Comparison of ENCODE assay signal across 1 cellular context in the genomic region with DNA sequence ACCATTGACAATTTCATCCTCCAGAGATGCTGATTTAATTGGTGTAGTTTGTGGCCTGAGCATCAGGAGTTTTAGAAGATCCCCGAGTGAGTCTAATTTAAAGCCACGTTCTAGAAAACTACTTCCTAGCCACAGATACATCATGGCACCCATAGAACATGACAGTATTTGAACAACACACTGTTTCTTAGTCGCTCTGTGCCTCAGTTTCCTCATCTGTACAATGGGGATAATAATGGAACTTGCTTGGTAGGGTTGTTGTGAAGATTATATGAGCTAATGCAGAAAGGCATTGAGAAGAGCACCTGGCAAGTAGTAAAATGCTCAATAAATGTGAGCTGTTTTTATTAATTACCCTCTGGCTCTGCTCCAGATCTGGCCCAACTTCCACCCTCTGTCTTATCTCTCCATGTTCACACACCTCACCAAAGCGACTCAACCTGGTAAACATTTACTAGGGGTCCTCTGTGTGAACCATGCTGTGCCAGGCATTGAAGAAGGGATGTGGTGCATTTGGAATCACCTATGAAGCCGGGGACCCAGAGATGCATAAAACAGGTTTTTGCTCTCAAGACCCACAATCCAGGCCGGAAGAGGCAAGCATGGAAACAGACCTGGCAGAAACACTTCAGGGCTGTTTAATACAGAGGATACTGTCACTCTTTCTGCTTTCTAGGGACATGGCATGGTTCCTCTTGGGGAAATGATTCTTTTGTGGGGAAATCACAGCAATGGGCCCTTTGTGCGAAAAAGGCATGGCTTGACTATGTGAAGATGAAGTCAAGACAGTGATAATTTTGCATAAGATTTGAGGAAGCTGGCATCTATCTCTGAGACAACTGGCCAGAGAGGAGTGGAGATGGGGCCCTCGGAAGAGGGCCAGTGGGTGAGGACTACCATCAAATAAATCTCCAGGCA.
A peak's percentile ranks its signal among the peaks of the same experiment; 100 is the strongest.
TF ChIP-seq lines count a peak whose summit lies in the region.

No MANE protein-coding gene starts in this region.

TF ChIP-seq in HepG2, 621 proteins besides CTCF, POLR2A, EP300 and RAD21 (continued from another document and continues in another):
- peak; percentile 62; the same call in 1 of the 2 replicates for TF ChIP-seq ZMYM3 (CRISPR knock-in tag; IDR thresholded peaks at IDR 0.05)
- TF ChIP-seq KMT2A (CRISPR knock-in tag; IDR thresholded peaks at IDR 0.05), result 0 out of 2 replicates have a peak, but pooled peaks have one; percentile 2
- TF ChIP-seq RARG (CRISPR knock-in tag; IDR thresholded peaks at IDR 0.05; ENCODE audit: low read depth), result no peak
- TF ChIP-seq, protein P1, sequence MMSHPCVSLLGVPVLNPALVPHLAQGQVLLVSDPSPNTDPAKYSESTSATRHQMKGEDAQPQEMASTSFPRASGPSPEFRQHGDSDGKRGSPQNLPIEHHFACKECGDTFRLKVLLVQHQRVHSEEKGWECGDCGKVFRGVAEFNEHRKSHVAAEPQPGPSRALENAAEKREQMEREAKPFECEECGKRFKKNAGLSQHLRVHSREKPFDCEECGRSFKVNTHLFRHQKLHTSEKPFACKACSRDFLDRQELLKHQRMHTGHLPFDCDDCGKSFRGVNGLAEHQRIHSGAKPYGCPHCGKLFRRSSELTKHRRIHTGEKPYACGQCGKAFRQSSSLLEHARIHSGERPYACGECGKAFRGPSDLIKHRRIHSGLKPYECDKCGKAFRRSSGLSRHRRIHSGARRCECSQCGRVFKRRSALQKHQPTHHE (CRISPR knock-in tag; IDR thresholded peaks at IDR 0.05; ENCODE audit: borderline replicate concordance), result no peak
- no peak for TF ChIP-seq POGZ (CRISPR knock-in tag; IDR thresholded peaks at IDR 0.05)
- TF ChIP-seq, protein P2, sequence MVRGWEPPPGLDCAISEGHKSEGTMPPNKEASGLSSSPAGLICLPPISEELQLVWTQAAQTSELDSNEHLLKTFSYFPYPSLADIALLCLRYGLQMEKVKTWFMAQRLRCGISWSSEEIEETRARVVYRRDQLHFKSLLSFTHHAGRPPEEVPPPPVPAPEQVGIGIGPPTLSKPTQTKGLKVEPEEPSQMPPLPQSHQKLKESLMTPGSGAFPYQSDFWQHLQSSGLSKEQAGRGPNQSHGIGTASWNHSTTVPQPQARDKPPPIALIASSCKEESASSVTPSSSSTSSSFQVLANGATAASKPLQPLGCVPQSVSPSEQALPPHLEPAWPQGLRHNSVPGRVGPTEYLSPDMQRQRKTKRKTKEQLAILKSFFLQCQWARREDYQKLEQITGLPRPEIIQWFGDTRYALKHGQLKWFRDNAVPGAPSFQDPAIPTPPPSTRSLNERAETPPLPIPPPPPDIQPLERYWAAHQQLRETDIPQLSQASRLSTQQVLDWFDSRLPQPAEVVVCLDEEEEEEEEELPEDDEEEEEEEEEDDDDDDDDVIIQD (CRISPR knock-in tag; IDR thresholded peaks at IDR 0.05; ENCODE audit: low read depth), result no peak
- TF ChIP-seq, protein P3, sequence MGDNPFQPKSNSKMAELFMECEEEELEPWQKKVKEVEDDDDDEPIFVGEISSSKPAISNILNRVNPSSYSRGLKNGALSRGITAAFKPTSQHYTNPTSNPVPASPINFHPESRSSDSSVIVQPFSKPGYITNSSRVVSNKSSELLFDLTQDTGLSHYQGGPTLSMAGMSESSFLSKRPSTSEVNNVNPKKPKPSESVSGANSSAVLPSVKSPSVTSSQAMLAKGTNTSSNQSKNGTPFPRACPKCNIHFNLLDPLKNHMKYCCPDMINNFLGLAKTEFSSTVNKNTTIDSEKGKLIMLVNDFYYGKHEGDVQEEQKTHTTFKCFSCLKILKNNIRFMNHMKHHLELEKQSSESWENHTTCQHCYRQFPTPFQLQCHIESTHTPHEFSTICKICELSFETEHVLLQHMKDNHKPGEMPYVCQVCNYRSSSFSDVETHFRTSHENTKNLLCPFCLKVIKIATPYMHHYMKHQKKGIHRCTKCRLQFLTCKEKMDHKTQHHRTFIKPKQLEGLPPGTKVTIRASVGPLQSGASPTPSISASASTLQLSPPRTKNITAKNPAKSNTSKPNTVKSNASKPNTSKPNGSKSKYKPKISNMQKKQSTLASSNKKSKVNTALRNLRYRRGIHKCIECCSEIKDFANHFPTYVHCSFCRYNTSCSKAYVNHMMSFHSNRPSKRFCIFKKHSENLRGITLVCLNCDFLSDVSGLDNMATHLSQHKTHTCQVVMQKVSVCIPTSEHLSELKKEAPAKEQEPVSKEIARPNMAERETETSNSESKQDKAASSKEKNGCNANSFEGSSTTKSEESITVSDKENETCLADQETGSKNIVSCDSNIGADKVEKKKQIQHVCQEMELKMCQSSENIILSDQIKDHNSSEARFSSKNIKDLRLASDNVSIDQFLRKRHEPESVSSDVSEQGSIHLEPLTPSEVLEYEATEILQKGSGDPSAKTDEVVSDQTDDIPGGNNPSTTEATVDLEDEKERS (CRISPR knock-in tag; IDR thresholded peaks at IDR 0.05), result no peak
- TF ChIP-seq NONO (IDR thresholded peaks at IDR 0.05), result no peak
- 0 out of 2 replicates have a peak, but pooled peaks have one; percentile 7 for TF ChIP-seq NONO (CRISPR knock-in tag; conservative IDR thresholded peaks at IDR 0.05)
- TF ChIP-seq, protein P4, sequence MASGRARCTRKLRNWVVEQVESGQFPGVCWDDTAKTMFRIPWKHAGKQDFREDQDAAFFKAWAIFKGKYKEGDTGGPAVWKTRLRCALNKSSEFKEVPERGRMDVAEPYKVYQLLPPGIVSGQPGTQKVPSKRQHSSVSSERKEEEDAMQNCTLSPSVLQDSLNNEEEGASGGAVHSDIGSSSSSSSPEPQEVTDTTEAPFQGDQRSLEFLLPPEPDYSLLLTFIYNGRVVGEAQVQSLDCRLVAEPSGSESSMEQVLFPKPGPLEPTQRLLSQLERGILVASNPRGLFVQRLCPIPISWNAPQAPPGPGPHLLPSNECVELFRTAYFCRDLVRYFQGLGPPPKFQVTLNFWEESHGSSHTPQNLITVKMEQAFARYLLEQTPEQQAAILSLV (CRISPR knock-in tag; IDR thresholded peaks at IDR 0.05; ENCODE audit: borderline replicate concordance), result no peak
- no peak for TF ChIP-seq REXO4 (CRISPR knock-in tag; IDR thresholded peaks at IDR 0.05; ENCODE audit: borderline replicate concordance)
- TF ChIP-seq, protein P5, sequence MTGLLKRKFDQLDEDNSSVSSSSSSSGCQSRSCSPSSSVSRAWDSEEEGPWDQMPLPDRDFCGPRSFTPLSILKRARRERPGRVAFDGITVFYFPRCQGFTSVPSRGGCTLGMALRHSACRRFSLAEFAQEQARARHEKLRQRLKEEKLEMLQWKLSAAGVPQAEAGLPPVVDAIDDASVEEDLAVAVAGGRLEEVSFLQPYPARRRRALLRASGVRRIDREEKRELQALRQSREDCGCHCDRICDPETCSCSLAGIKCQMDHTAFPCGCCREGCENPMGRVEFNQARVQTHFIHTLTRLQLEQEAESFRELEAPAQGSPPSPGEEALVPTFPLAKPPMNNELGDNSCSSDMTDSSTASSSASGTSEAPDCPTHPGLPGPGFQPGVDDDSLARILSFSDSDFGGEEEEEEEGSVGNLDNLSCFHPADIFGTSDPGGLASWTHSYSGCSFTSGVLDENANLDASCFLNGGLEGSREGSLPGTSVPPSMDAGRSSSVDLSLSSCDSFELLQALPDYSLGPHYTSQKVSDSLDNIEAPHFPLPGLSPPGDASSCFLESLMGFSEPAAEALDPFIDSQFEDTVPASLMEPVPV (CRISPR knock-in tag; IDR thresholded peaks at IDR 0.05), result no peak
- TF ChIP-seq ZNF124 (CRISPR knock-in tag; IDR thresholded peaks at IDR 0.05), result 0 out of 2 replicates have a peak, but pooled peaks have one; percentile 32
- TF ChIP-seq SAP130 (CRISPR knock-in tag; IDR thresholded peaks at IDR 0.05; ENCODE audit: low read depth), result peak; percentile 26; the same call in 1 of the 2 replicates
- TF ChIP-seq HNF4A (CRISPR knock-in tag; IDR thresholded peaks at IDR 0.05), result no peak
- TF ChIP-seq HNRNPLL (IDR thresholded peaks at IDR 0.05; ENCODE audit: low read depth, low read length, poor library complexity, severe bottlenecking), result no peak
- TF ChIP-seq FLYWCH1 (CRISPR knock-in tag; IDR thresholded peaks at IDR 0.05), result no peak
- TF ChIP-seq PLRG1 (conservative IDR thresholded peaks at IDR 0.05), result no peak
- TF ChIP-seq, protein P6, sequence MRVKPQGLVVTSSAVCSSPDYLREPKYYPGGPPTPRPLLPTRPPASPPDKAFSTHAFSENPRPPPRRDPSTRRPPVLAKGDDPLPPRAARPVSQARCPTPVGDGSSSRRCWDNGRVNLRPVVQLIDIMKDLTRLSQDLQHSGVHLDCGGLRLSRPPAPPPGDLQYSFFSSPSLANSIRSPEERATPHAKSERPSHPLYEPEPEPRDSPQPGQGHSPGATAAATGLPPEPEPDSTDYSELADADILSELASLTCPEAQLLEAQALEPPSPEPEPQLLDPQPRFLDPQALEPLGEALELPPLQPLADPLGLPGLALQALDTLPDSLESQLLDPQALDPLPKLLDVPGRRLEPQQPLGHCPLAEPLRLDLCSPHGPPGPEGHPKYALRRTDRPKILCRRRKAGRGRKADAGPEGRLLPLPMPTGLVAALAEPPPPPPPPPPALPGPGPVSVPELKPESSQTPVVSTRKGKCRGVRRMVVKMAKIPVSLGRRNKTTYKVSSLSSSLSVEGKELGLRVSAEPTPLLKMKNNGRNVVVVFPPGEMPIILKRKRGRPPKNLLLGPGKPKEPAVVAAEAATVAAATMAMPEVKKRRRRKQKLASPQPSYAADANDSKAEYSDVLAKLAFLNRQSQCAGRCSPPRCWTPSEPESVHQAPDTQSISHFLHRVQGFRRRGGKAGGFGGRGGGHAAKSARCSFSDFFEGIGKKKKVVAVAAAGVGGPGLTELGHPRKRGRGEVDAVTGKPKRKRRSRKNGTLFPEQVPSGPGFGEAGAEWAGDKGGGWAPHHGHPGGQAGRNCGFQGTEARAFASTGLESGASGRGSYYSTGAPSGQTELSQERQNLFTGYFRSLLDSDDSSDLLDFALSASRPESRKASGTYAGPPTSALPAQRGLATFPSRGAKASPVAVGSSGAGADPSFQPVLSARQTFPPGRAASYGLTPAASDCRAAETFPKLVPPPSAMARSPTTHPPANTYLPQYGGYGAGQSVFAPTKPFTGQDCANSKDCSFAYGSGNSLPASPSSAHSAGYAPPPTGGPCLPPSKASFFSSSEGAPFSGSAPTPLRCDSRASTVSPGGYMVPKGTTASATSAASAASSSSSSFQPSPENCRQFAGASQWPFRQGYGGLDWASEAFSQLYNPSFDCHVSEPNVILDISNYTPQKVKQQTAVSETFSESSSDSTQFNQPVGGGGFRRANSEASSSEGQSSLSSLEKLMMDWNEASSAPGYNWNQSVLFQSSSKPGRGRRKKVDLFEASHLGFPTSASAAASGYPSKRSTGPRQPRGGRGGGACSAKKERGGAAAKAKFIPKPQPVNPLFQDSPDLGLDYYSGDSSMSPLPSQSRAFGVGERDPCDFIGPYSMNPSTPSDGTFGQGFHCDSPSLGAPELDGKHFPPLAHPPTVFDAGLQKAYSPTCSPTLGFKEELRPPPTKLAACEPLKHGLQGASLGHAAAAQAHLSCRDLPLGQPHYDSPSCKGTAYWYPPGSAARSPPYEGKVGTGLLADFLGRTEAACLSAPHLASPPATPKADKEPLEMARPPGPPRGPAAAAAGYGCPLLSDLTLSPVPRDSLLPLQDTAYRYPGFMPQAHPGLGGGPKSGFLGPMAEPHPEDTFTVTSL (CRISPR knock-in tag; IDR thresholded peaks at IDR 0.05; ENCODE audit: borderline replicate concordance), result no peak
- no peak for TF ChIP-seq CC2D1A (CRISPR knock-in tag; IDR thresholded peaks at IDR 0.05)
- TF ChIP-seq, protein P7, sequence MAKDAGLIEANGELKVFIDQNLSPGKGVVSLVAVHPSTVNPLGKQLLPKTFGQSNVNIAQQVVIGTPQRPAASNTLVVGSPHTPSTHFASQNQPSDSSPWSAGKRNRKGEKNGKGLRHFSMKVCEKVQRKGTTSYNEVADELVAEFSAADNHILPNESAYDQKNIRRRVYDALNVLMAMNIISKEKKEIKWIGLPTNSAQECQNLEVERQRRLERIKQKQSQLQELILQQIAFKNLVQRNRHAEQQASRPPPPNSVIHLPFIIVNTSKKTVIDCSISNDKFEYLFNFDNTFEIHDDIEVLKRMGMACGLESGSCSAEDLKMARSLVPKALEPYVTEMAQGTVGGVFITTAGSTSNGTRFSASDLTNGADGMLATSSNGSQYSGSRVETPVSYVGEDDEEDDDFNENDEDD (CRISPR knock-in tag; IDR thresholded peaks at IDR 0.05; ENCODE audit: borderline replicate concordance), result no peak
- no peak for TF ChIP-seq MYC (CRISPR knock-in tag; IDR thresholded peaks at IDR 0.05; ENCODE audit: borderline replicate concordance)
- TF ChIP-seq, protein P8, sequence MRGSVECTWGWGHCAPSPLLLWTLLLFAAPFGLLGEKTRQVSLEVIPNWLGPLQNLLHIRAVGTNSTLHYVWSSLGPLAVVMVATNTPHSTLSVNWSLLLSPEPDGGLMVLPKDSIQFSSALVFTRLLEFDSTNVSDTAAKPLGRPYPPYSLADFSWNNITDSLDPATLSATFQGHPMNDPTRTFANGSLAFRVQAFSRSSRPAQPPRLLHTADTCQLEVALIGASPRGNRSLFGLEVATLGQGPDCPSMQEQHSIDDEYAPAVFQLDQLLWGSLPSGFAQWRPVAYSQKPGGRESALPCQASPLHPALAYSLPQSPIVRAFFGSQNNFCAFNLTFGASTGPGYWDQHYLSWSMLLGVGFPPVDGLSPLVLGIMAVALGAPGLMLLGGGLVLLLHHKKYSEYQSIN (CRISPR knock-in tag; IDR thresholded peaks at IDR 0.05; ENCODE audit: borderline replicate concordance), result no peak
- TF ChIP-seq, protein P9, sequence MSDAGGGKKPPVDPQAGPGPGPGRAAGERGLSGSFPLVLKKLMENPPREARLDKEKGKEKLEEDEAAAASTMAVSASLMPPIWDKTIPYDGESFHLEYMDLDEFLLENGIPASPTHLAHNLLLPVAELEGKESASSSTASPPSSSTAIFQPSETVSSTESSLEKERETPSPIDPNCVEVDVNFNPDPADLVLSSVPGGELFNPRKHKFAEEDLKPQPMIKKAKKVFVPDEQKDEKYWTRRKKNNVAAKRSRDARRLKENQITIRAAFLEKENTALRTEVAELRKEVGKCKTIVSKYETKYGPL (CRISPR knock-in tag; IDR thresholded peaks at IDR 0.05), result no peak
- TF ChIP-seq CBX5 (CRISPR knock-in tag; IDR thresholded peaks at IDR 0.05; ENCODE audit: borderline replicate concordance), result no peak
- TF ChIP-seq HNRNPUL1 (IDR thresholded peaks at IDR 0.05; ENCODE audit: low read depth, low read length), result no peak
- no peak for TF ChIP-seq SMAD9 (CRISPR knock-in tag; IDR thresholded peaks at IDR 0.05)
- no peak for TF ChIP-seq SETDB1 (CRISPR knock-in tag; IDR thresholded peaks at IDR 0.05; ENCODE audit: borderline replicate concordance)
- TF ChIP-seq GATAD1 (CRISPR knock-in tag; IDR thresholded peaks at IDR 0.05), result no peak
